Comparison of ENCODE assay signal across 23 cellular contexts in the genomic region with DNA sequence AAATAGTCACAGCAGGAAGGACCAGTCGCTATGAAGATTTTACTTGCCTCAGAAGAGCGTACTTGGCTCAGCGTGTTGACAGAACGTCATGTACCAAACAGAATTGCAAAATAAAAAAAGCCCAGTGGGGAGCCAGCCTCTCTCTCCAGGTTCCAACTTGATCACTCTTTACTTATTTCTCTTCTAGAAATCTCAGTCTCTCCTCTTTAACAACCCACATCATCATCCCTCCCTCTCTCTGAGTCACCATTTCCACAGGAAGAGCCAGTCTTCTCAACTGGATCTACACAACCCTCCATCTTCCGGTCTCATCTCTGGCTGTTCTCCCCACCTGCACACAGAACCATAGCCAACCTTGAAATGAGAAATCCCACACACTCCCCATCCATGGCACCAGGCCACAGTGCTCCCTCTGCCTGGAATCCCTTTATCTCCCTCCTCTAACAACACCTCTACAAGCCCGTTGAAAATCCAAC.
A peak's percentile ranks its signal among the peaks of the same experiment; 100 is the strongest.
DNase-seq lines count a peak whose midpoint lies in the region; ATAC-seq and TF ChIP-seq lines count a peak whose summit lies in the region.
"Had no signal": no experiment of that assay in that cellular context is flagged by ENCODE, and none has a peak within 500 bp of the region (broad histone marks: within the 10 kb centered on the region; RNA-seq: fewer than 3 reads in every experiment).

No MANE protein-coding gene starts in this region.

- no peaks in the 10 kb centered on the region for H3K36me3 Mint-ChIP-seq in chondrocyte (ENCODE audit: low read depth)
- H3K36me3 Mint-ChIP-seq: activated naive CD4-positive, alpha-beta T cell treated with anti-CD3 and anti-CD28 coated beads, Interleukin-2, amount 50 U/mL, for 24 hours had no signal

- peaks cover 16% of the 10 kb centered on the region for H3K4me1 Mint-ChIP-seq in chondrocyte (ENCODE audit: low read depth)
- H3K4me1 Mint-ChIP-seq: activated B cell treated with CpG ODN at 0.5 μM for 24 hours; activated naive CD4-positive, alpha-beta T cell treated with anti-CD3 and anti-CD28 coated beads, Interleukin-2, amount 50 U/mL, for 24 hours; neural crest cell had no signal

- no peak for TF ChIP-seq POLR2A in gastroesophageal sphincter (IDR thresholded peaks at IDR 0.05)

- intact Hi-C loops in Right ventricle myocardium superior (cut with DNase I) = no loop called here

- TF ChIP-seq CTCF in astrocyte of the spinal cord (IDR thresholded peaks at IDR 0.05; ENCODE audit: low read depth, low read length) (no peak), gastroesophageal sphincter (IDR thresholded peaks at IDR 0.05) (no peak), chondrocyte (IDR thresholded peaks at IDR 0.05) (no peak)

- H3K27me3 ChIP-seq in gastroesophageal sphincter = no peaks in the 10 kb centered on the region
- H3K27me3 ChIP-seq in effector memory CD4-positive, alpha-beta T cell (replicated peaks; ENCODE audit: control insufficient read depth, insufficient read depth, low read length, poor library complexity, severe bottlenecking) = no peaks in the 10 kb centered on the region

- H3K4me1 ChIP-seq in gastroesophageal sphincter = no peaks in the 10 kb centered on the region
- no peaks in the 10 kb centered on the region for H3K4me1 ChIP-seq in effector memory CD4-positive, alpha-beta T cell (ENCODE audit: control insufficient read depth, insufficient read depth, low read length, poor library complexity, severe bottlenecking)

- WGBS in gastroesophageal sphincter (ENCODE audit: low coverage in 1 of 2), 2 donors = 64 to 83% methylated on average over 6 of the region's 6 CpGs

- peak overlapping the region in 1 of 4 donors; percentile 15 for H3K27ac ChIP-seq in gastroesophageal sphincter
- H3K27ac ChIP-seq in effector memory CD4-positive, alpha-beta T cell (ENCODE audit: insufficient read depth, low read length, poor library complexity, severe bottlenecking) = no peak overlapping the region

- H3K9me3 ChIP-seq in gastroesophageal sphincter = no peaks in the 10 kb centered on the region
- H3K9me3 ChIP-seq in effector memory CD4-positive, alpha-beta T cell (ENCODE audit: control insufficient read depth, low read length) = no peaks in the 10 kb centered on the region

- no peaks in the 10 kb centered on the region for H3K27me3 Mint-ChIP-seq in chondrocyte (ENCODE audit: low read depth)
- H3K27me3 Mint-ChIP-seq: activated naive CD4-positive, alpha-beta T cell treated with anti-CD3 and anti-CD28 coated beads, Interleukin-2, amount 50 U/mL, for 24 hours had no signal

- in situ Hi-C loops in astrocyte of the spinal cord (cut with HindIII; ENCODE audit: low sequenced_read_pairs) = no loop called here

- DNase-seq in H4 (ENCODE audit: low spot score) = peak; percentile 19
- peak; percentile 80 for DNase-seq in astrocyte of the spinal cord (ENCODE audit: low read depth, low spot score)
- peak; percentile 29 for DNase-seq in stromal cell of bone marrow (ENCODE audit: low read depth)
- no peak for DNase-seq in chondrocyte (ENCODE audit: low spot score)
- DNase-seq in effector memory CD4-positive, alpha-beta T cell = no peak
- DNase-seq in Right ventricle myocardium superior = no peak
- DNase-seq: activated B cell treated with CpG ODN at 0.5 μM for 24 hours; activated CD8-positive, alpha-beta T cell treated with anti-CD3 and anti-CD28 coated beads, Interleukin-2, amount 10 ng/mL, durations not matched to agents 7 days and 5 days; activated T-cell treated with anti-CD3 and anti-CD28 coated beads, Interleukin-2, amount 50 U/mL, for 48 hours; effector CD8-positive, alpha-beta T cell; HCEC 1CT; hypothalamus; IMR-90; left cardiac atrium; midbrain; NCI-H1930; NCI-H526 treated with DMSO at 0.1 percent for 48 hours; OCI-M1 had no signal

- no peaks in the 10 kb centered on the region for H3K36me3 ChIP-seq in gastroesophageal sphincter
- no peaks in the 10 kb centered on the region for H3K36me3 ChIP-seq in effector memory CD4-positive, alpha-beta T cell (ENCODE audit: control insufficient read depth, insufficient read depth, low read length)

- no peak for TF ChIP-seq EP300 in gastroesophageal sphincter (IDR thresholded peaks at IDR 0.05)

- H3K9me3 Mint-ChIP-seq in chondrocyte (ENCODE audit: low read depth) = no peaks in the 10 kb centered on the region
- H3K9me3 Mint-ChIP-seq: activated B cell treated with CpG ODN at 0.5 μM for 24 hours; activated naive CD4-positive, alpha-beta T cell treated with anti-CD3 and anti-CD28 coated beads, Interleukin-2, amount 50 U/mL, for 24 hours; T-helper 2 cell treated with Interferon-gamma antibody and Interleukin-4, amounts not matched to agents 5 μg/mL and 100 μg/mL, for 36 hours had no signal

- no peak overlapping the region for H3K27ac Mint-ChIP-seq in chondrocyte (ENCODE audit: unreplicated experiment)
- H3K27ac Mint-ChIP-seq: activated B cell treated with CpG ODN at 0.5 μM for 24 hours; activated CD8-positive, alpha-beta T cell treated with anti-CD3 and anti-CD28 coated beads, Interleukin-2, amount 10 ng/mL, durations not matched to agents 7 days and 5 days; activated naive CD4-positive, alpha-beta T cell treated with anti-CD3 and anti-CD28 coated beads, Interleukin-2, amount 50 U/mL, for 24 hours; T-helper 2 cell treated with Interferon-gamma antibody and Interleukin-4, amounts not matched to agents 5 μg/mL and 100 μg/mL, for 36 hours had no signal

- H3K4me3 Mint-ChIP-seq in chondrocyte (ENCODE audit: unreplicated experiment) = no peak overlapping the region
- H3K4me3 Mint-ChIP-seq: activated B cell treated with CpG ODN at 0.5 μM for 24 hours; activated CD8-positive, alpha-beta T cell treated with anti-CD3 and anti-CD28 coated beads, Interleukin-2, amount 10 ng/mL, durations not matched to agents 7 days and 5 days; activated naive CD4-positive, alpha-beta T cell treated with anti-CD3 and anti-CD28 coated beads, Interleukin-2, amount 50 U/mL, for 24 hours; neural crest cell; T-helper 2 cell treated with Interferon-gamma antibody and Interleukin-4, amounts not matched to agents 5 μg/mL and 100 μg/mL, for 36 hours had no signal

- ATAC-seq in gastroesophageal sphincter (peak; percentile 62), GM21390 (IDR thresholded peaks at IDR 0.05; ENCODE audit: unreplicated experiment) (no peak), Right ventricle myocardium superior (ENCODE audit: poor library complexity) (no peak)
- ATAC-seq: activated CD8-positive, alpha-beta T cell treated with anti-CD3 and anti-CD28 coated beads, Interleukin-2, amount 10 ng/mL, durations not matched to agents 7 days and 5 days had no signal

- H3K4me3 ChIP-seq in astrocyte of the spinal cord (ENCODE audit: low read depth, low read length) (no peak overlapping the region), gastroesophageal sphincter (no peak overlapping the region)
- no peak overlapping the region for H3K4me3 ChIP-seq in effector memory CD4-positive, alpha-beta T cell (ENCODE audit: insufficient read depth, low read depth, low read length, poor library complexity, severe bottlenecking)

Comparison
In these comparisons a context has a peak if more than half of its experiments do, and no peak if none do; other contexts are left out.
1. DNase-seq: peak in H4 (single experiment), astrocyte of the spinal cord (single experiment) and stromal cell of bone marrow (single experiment); none in chondrocyte (single experiment), effector memory CD4-positive, alpha-beta T cell (0 of 3) and Right ventricle myocardium superior (single experiment).